8 cellular contexts compared by ENCODE assay signal in genomic region chr11:9748361-9748970, GRCh38.
A peak's percentile ranks its signal among the peaks of the same experiment; 100 is the strongest.
DNase-seq lines count a peak whose midpoint lies in the region; ATAC-seq and TF ChIP-seq lines count a peak whose summit lies in the region.

No MANE protein-coding gene starts in this region.

- peaks cover 0 to 19% (median 7%) of the 10 kb centered on the region in 4 donors for H3K36me3 ChIP-seq in transverse colon

- no peak overlapping the region for H3K4me3 ChIP-seq in transverse colon

- no peak for TF ChIP-seq EP300 in transverse colon (IDR thresholded peaks at IDR 0.05; ENCODE audit: low read depth)

- H3K4me1 ChIP-seq in transverse colon = peaks cover 6 to 11% (median 8%) of the 10 kb centered on the region in 4 donors

- ATAC-seq in GM18505 (IDR thresholded peaks at IDR 0.05; ENCODE audit: unreplicated experiment) (peak; percentile 40), HG02943 (IDR thresholded peaks at IDR 0.05; ENCODE audit: low read depth, unreplicated experiment) (peak; percentile 70), esophagus mucosa (peak; percentile 82)
- ATAC-seq in activated CD8-positive, alpha-beta T cell treated with anti-CD3 and anti-CD28 coated beads, Interleukin-2, amount 10 ng/mL, durations not matched to agents 7 days and 5 days = peak; percentile 99

- H3K9me3 Mint-ChIP-seq in activated CD8-positive, alpha-beta T cell treated with anti-CD3 and anti-CD28 coated beads, Interleukin-2, amount 10 ng/mL, durations not matched to agents 7 days and 5 days (ENCODE audit: insufficient read depth) = no peaks in the 10 kb centered on the region
- H3K9me3 Mint-ChIP-seq in nephron = no peaks in the 10 kb centered on the region

- DNase-seq in AG08396 (ENCODE audit: low spot score) = peak; percentile 81
- peak; percentile 5 for DNase-seq in NCI-H510A (lab: John Stamatoyannopoulos, UW)
- DNase-seq in activated CD8-positive, alpha-beta T cell treated with anti-CD3 and anti-CD28 coated beads, Interleukin-2, amount 10 ng/mL, durations not matched to agents 7 days and 5 days = peak; percentile 84
- peak; percentile 57 for DNase-seq in transverse colon

- peak overlapping the region in 3 of 4 donors; percentile 46 to 56 (median 47) for H3K27ac ChIP-seq in transverse colon

- no peak overlapping the region for H3K4me3 Mint-ChIP-seq in activated CD8-positive, alpha-beta T cell treated with anti-CD3 and anti-CD28 coated beads, Interleukin-2, amount 10 ng/mL, durations not matched to agents 7 days and 5 days
- H3K4me3 Mint-ChIP-seq in nephron = no peak overlapping the region

- in situ Hi-C loops in transverse colon (cut with MboI; ENCODE audit: low pct_ligation_motif_present in 1 of 4, low pct_unique_long_range_greater_than_20kb in 1 of 4, low sequenced_read_pairs in 3 of 4) = loop anchor here in 2 of 4 donors (10.0 kb wide), 2 partner anchors 84 to 134 kb away; partner anchors contain the start of gene SWAP70 (in 1 of the 2)

- intact Hi-C loops in transverse colon (cut with DNase I; ENCODE audit: low total_unique reads) = no loop called here

- H3K27me3 Mint-ChIP-seq in activated CD8-positive, alpha-beta T cell treated with anti-CD3 and anti-CD28 coated beads, Interleukin-2, amount 10 ng/mL, durations not matched to agents 7 days and 5 days (ENCODE audit: low read depth) = no peaks in the 10 kb centered on the region
- H3K27me3 Mint-ChIP-seq in nephron (ENCODE audit: low read depth) = no peaks in the 10 kb centered on the region

- H3K4me1 Mint-ChIP-seq in activated CD8-positive, alpha-beta T cell treated with anti-CD3 and anti-CD28 coated beads, Interleukin-2, amount 10 ng/mL, durations not matched to agents 7 days and 5 days (ENCODE audit: low read depth) = peaks cover 21% of the 10 kb centered on the region
- H3K4me1 Mint-ChIP-seq in nephron = peaks cover 5% of the 10 kb centered on the region

- no peaks in the 10 kb centered on the region for H3K27me3 ChIP-seq in transverse colon

- no peaks in the 10 kb centered on the region for H3K9me3 ChIP-seq in transverse colon

- TF ChIP-seq POLR2A in GM18505 (IDR thresholded peaks at IDR 0.05; ENCODE audit: borderline replicate concordance, extremely low read depth, insufficient read depth, insufficient read length) (peak; percentile 48), transverse colon (IDR thresholded peaks at IDR 0.05) (no peak)

- POLR2A ChIA-PET in activated CD8-positive, alpha-beta T cell treated with anti-CD3 and anti-CD28 coated beads, Interleukin-2, amount 10 ng/mL, durations not matched to agents 7 days and 5 days (lab: Charles Lee) = no interaction called here

- WGBS in transverse colon (ENCODE audit: low coverage in 1 of 2), 2 donors = 38 to 78% methylated on average over 3 to 7 of the region's 7 CpGs

- CTCF ChIA-PET in activated CD8-positive, alpha-beta T cell treated with anti-CD3 and anti-CD28 coated beads, Interleukin-2, amount 10 ng/mL, durations not matched to agents 7 days and 5 days (lab: Charles Lee) = interaction anchor here (0.7 to 9.3 kb wide), 57 partner anchors 9 to 656 kb away, joined by 3 to 119 read pairs (median 5); partner anchors contain the start of gene WEE1

- TF ChIP-seq CTCF in nephron (IDR thresholded peaks at IDR 0.05; ENCODE audit: unreplicated experiment in 3 of 3) (peak; percentile 62 to 69 (median 65)), transverse colon (IDR thresholded peaks at IDR 0.05) (peak; percentile 61 to 83 (median 68))

- peaks cover 4% of the 10 kb centered on the region for H3K36me3 Mint-ChIP-seq in activated CD8-positive, alpha-beta T cell treated with anti-CD3 and anti-CD28 coated beads, Interleukin-2, amount 10 ng/mL, durations not matched to agents 7 days and 5 days (ENCODE audit: low read depth)
- H3K36me3 Mint-ChIP-seq in nephron (ENCODE audit: low read depth) = peaks cover 20% of the 10 kb centered on the region

- no peak overlapping the region for H3K27ac Mint-ChIP-seq in activated CD8-positive, alpha-beta T cell treated with anti-CD3 and anti-CD28 coated beads, Interleukin-2, amount 10 ng/mL, durations not matched to agents 7 days and 5 days
- H3K27ac Mint-ChIP-seq in nephron = no peak overlapping the region

Comparison
In these comparisons a context has a peak if more than half of its experiments do, and no peak if none do; other contexts are left out.
1. DNase-seq: peak in every context shown above with its lines; median percentile 84 in activated CD8-positive, alpha-beta T cell treated with anti-CD3 and anti-CD28 coated beads, Interleukin-2, amount 10 ng/mL, durations not matched to agents 7 days and 5 days; 81 in AG08396; 57 in transverse colon; 5 in NCI-H510A.
2. ATAC-seq: peak in every context shown above with its lines; median percentile 99 in activated CD8-positive, alpha-beta T cell treated with anti-CD3 and anti-CD28 coated beads, Interleukin-2, amount 10 ng/mL, durations not matched to agents 7 days and 5 days; 82 in esophagus mucosa; 70 in HG02943; 40 in GM18505.